In genomic region chr1:44911042-44911441, GRCh38 we compare ENCODE assay signal across 28 cellular contexts.
"Had no signal": no experiment of that assay in that cellular context is flagged by ENCODE, and none has a peak within 500 bp of the region (broad histone marks: within the 10 kb centered on the region; RNA-seq: fewer than 3 reads in every experiment).

No MANE protein-coding gene starts in this region.

- H3K27me3 Mint-ChIP-seq: dendritic cell treated with granulocyte-macrophage colony-stimulating factor and Interleukin-4, amounts not matched to agents 40 ng/mL and 50 ng/mL, for 4 days; naive thymus-derived CD8-positive, alpha-beta T cell; progenitor cell of endocrine pancreas; type B pancreatic cell had no signal

- H3K9me3 Mint-ChIP-seq: dendritic cell treated with granulocyte-macrophage colony-stimulating factor and Interleukin-4, amounts not matched to agents 40 ng/mL and 50 ng/mL, for 4 days; stimulated activated effector memory CD8-positive, alpha-beta T cell treated with anti-CD3 and anti-CD28 coated beads, Interleukin-12 subunit alpha, Interleukin-12 subunit beta, amount 100 ng/mL, for 72 hours; type B pancreatic cell had no signal

- H2AFZ ChIP-seq: hepatocyte, parathyroid adenoma had no signal

- ATAC-seq: foreskin keratinocyte; gastroesophageal sphincter; heart left ventricle; left cardiac atrium; left lung; naive thymus-derived CD8-positive, alpha-beta T cell; right lobe of liver; stimulated activated effector memory CD8-positive, alpha-beta T cell treated with anti-CD3 and anti-CD28 coated beads, Interleukin-12 subunit alpha, Interleukin-12 subunit beta, amount 100 ng/mL, for 72 hours had no signal

- H3K27me3 ChIP-seq: colonic mucosa, esophagus squamous epithelium, foreskin keratinocyte, gastroesophageal sphincter, heart left ventricle, hepatocyte, left lung, neutrophil, right lobe of liver, testis, tibial artery had no signal

- DNase-seq: central memory CD4-positive, alpha-beta T cell; colonic mucosa; effector memory CD4-positive, alpha-beta T cell; erythroblast; esophagus squamous epithelium; foreskin keratinocyte; heart left ventricle; left cardiac atrium; left lung; mesendoderm; midbrain; naive thymus-derived CD8-positive, alpha-beta T cell; right lobe of liver; stimulated activated CD4-positive, alpha-beta T cell treated with anti-CD3 and anti-CD28 coated beads, Interleukin-2, amount 100 ng/mL, for 24 hours; stimulated activated CD4-positive, alpha-beta T cell treated with anti-CD3 and anti-CD28 coated beads, Interleukin-4, amount 100 ng/mL, for 24 hours; stimulated activated naive CD4-positive, alpha-beta T cell treated with Interleukin-2 at 50 U/mL for 16 hours; substantia nigra; testis; tibial artery had no signal

- H3K4me3 Mint-ChIP-seq: dendritic cell treated with granulocyte-macrophage colony-stimulating factor and Interleukin-4, amounts not matched to agents 40 ng/mL and 50 ng/mL, for 4 days; naive thymus-derived CD8-positive, alpha-beta T cell; neural crest cell; stimulated activated effector memory CD8-positive, alpha-beta T cell treated with anti-CD3 and anti-CD28 coated beads, Interleukin-12 subunit alpha, Interleukin-12 subunit beta, amount 100 ng/mL, for 72 hours; type B pancreatic cell had no signal

- H3K9ac ChIP-seq: parathyroid adenoma had no signal

- H3K27ac Mint-ChIP-seq: dendritic cell treated with granulocyte-macrophage colony-stimulating factor and Interleukin-4, amounts not matched to agents 40 ng/mL and 50 ng/mL, for 4 days; naive thymus-derived CD8-positive, alpha-beta T cell; progenitor cell of endocrine pancreas; stimulated activated effector memory CD8-positive, alpha-beta T cell treated with anti-CD3 and anti-CD28 coated beads, Interleukin-12 subunit alpha, Interleukin-12 subunit beta, amount 100 ng/mL, for 72 hours; type B pancreatic cell had no signal

- H3K4me2 ChIP-seq: hepatocyte had no signal

- H3K4me1 ChIP-seq: colonic mucosa, foreskin keratinocyte, gastroesophageal sphincter, left lung, parathyroid adenoma, right lobe of liver had no signal

- H3K4me1 Mint-ChIP-seq: neural crest cell; stimulated activated effector memory CD8-positive, alpha-beta T cell treated with anti-CD3 and anti-CD28 coated beads, Interleukin-12 subunit alpha, Interleukin-12 subunit beta, amount 100 ng/mL, for 72 hours had no signal

- H3K4me3 ChIP-seq: colonic mucosa, esophagus squamous epithelium, gastroesophageal sphincter, heart left ventricle, hepatocyte, left lung, right lobe of liver, testis, tibial artery had no signal

- H3K9me3 ChIP-seq: colonic mucosa, esophagus squamous epithelium, gastroesophageal sphincter, heart left ventricle, left lung, neutrophil, right lobe of liver, testis, tibial artery had no signal

- H3K27ac ChIP-seq: colonic mucosa, esophagus squamous epithelium, foreskin keratinocyte, gastroesophageal sphincter, hepatocyte, left lung, neutrophil, parathyroid adenoma, right lobe of liver, tibial artery had no signal

- H3K36me3 ChIP-seq: colonic mucosa, left lung, neutrophil, right lobe of liver had no signal
